In genomic region chr9:109912726-109913460, GRCh38 we compare ENCODE assay signal across 1 cellular context.
TF ChIP-seq lines count a peak whose summit lies in the region.

No MANE protein-coding gene starts in this region.

TF ChIP-seq in IMR-90, 13 proteins besides CTCF, POLR2A, EP300 and RAD21 (continued from another document):
- TF ChIP-seq USF2 (IDR thresholded peaks at IDR 0.05; ENCODE audit: low read depth, low read length): no peak
- TF ChIP-seq MAZ (IDR thresholded peaks at IDR 0.05; ENCODE audit: borderline replicate concordance, low read depth, low read length): no peak
- no peak for TF ChIP-seq ELK1 (IDR thresholded peaks at IDR 0.05; ENCODE audit: borderline replicate concordance, low read depth, low read length)
- no peak for TF ChIP-seq SMC3 (IDR thresholded peaks at IDR 0.05; ENCODE audit: low read depth, low read length)
- TF ChIP-seq BHLHE40 (IDR thresholded peaks at IDR 0.05; ENCODE audit: low read depth, low read length): no peak
